ENCODE assay signal across 16 cellular contexts in the genomic region with DNA sequence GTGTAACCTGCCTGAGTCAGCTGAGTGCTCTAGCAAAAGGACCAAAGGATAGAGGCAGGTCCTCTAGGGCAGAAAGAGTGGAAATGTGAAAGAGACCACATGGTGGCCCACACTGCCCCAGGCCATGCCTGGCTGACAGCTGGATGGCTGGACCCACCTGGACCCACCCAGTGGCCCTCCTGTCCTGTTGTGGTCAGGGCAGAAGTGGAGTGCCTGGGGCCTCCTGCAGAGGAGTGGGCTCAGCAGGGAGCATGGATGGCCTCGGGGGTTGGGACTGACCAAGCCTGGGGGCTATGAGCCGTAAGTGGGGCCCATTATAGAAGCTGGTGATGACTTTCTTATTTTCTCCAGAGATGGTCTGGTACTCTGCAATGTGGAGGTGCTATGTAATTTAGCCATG.
"Had no signal": no experiment of that assay in that cellular context is flagged by ENCODE, and none has a peak within 500 bp of the region (broad histone marks: within the 10 kb centered on the region; RNA-seq: fewer than 3 reads in every experiment).

No MANE protein-coding gene starts in this region.

- H3K27me3 ChIP-seq: cardiac muscle cell, right atrium auricular region, tibial nerve had no signal

- H3K27ac Mint-ChIP-seq: activated T-cell treated with anti-CD3 and anti-CD28 coated beads, Interleukin-2, amount 50 U/mL, for 24 hours had no signal

- H3K36me3 ChIP-seq: cardiac muscle cell, right atrium auricular region had no signal

- H3K4me3 Mint-ChIP-seq: activated T-cell treated with anti-CD3 and anti-CD28 coated beads, Interleukin-2, amount 50 U/mL, for 24 hours; naive B cell had no signal

- DNase-seq: activated CD4-positive, alpha-beta T cell treated with anti-CD3 and anti-CD28 coated beads, Interleukin-2, amount 50 U/mL, for 1 hour; activated effector memory CD4-positive, alpha-beta T cell treated with Interleukin-2 at 50 U/mL for 16 hours; activated T-cell treated with anti-CD3 and anti-CD28 coated beads, Interleukin-2, amount 50 U/mL, for 24 hours; left colon; midbrain; naive B cell; posterior cingulate gyrus; stimulated activated CD4-positive, alpha-beta T cell treated with anti-CD3 and anti-CD28 coated beads, Interleukin-4, amount 100 ng/mL, for 1 hour; stimulated activated naive CD4-positive, alpha-beta T cell treated with Interleukin-2 at 50 U/mL for 16 hours; substantia nigra had no signal

- H3K9me3 Mint-ChIP-seq: activated naive CD4-positive, alpha-beta T cell treated with anti-CD3 and anti-CD28 coated beads, Interleukin-2, amount 50 U/mL, for 72 hours; activated T-cell treated with anti-CD3 and anti-CD28 coated beads, Interleukin-2, amount 50 U/mL, for 24 hours; naive B cell had no signal

- H3K4me3 ChIP-seq: cardiac muscle cell, lung, right atrium auricular region, tibial nerve had no signal

- H3K36me3 Mint-ChIP-seq: naive B cell had no signal

- ATAC-seq: esophagus mucosa, left colon had no signal

- H3K27me3 Mint-ChIP-seq: activated T-cell treated with anti-CD3 and anti-CD28 coated beads, Interleukin-2, amount 50 U/mL, for 24 hours; naive B cell had no signal
